20 cellular contexts compared by ENCODE assay signal in genomic region chr10:1184541-1185415, GRCh38.
"Had no signal": no experiment of that assay in that cellular context is flagged by ENCODE, and none has a peak within 500 bp of the region (broad histone marks: within the 10 kb centered on the region; RNA-seq: fewer than 3 reads in every experiment).

No MANE protein-coding gene starts in this region.

- H3K4me1 Mint-ChIP-seq: activated naive CD8-positive, alpha-beta T cell treated with anti-CD3 and anti-CD28 coated beads for 36 hours; immature natural killer cell had no signal

- DNase-seq: activated CD4-positive, alpha-beta T cell treated with anti-CD3 and anti-CD28 coated beads, Interleukin-2, amount 50 U/mL, for 4 hours; activated naive CD4-positive, alpha-beta T cell; activated naive CD8-positive, alpha-beta T cell treated with anti-CD3 and anti-CD28 coated beads for 36 hours; activated T-cell treated with anti-CD3 and anti-CD28 coated beads for 4 hours; amygdala; body of pancreas; central memory CD4-positive, alpha-beta T cell; erythroblast; immature natural killer cell; kidney glomerular epithelial cell; nucleus accumbens; stimulated activated CD4-positive, alpha-beta T cell treated with anti-CD3 and anti-CD28 coated beads, Interleukin-2, amount 100 ng/mL, for 24 hours; testis had no signal

- H3K9me3 Mint-ChIP-seq: activated naive CD8-positive, alpha-beta T cell treated with anti-CD3 and anti-CD28 coated beads for 36 hours; activated T-helper 1 cell treated with anti-CD3 and anti-CD28 coated beads, Interleukin-12 subunit alpha, Interleukin-12 subunit beta, Interleukin-2, Interleukin-4 antibody, amounts not matched to agents 30 ng/mL and 10 ng/mL and 1 ng/mL, durations not matched to agents 14 hours and 24 hours and 36 hours; immature natural killer cell; natural killer cell treated with Interleukin-12 subunit alpha and Interleukin-12 subunit beta and Interleukin-15 and Interleukin-18, amount 100 ng/mL, for 72 hours; stimulated activated naive CD8-positive, alpha-beta T cell treated with anti-CD3 and anti-CD28 coated beads, Interleukin-15, Interleukin-2, amounts not matched to agents 100 ng/mL and 50 ng/mL, for 24 hours had no signal

- H3K4me3 ChIP-seq: body of pancreas, coronary artery, heart left ventricle, testis, upper lobe of left lung had no signal

- H3K27ac Mint-ChIP-seq: activated naive CD8-positive, alpha-beta T cell treated with anti-CD3 and anti-CD28 coated beads for 36 hours; activated T-helper 1 cell treated with anti-CD3 and anti-CD28 coated beads, Interleukin-12 subunit alpha, Interleukin-12 subunit beta, Interleukin-2, Interleukin-4 antibody, amounts not matched to agents 30 ng/mL and 10 ng/mL and 1 ng/mL, durations not matched to agents 14 hours and 24 hours and 36 hours; immature natural killer cell; natural killer cell treated with Interleukin-12 subunit alpha and Interleukin-12 subunit beta and Interleukin-15 and Interleukin-18, amount 100 ng/mL, for 72 hours; stimulated activated naive CD8-positive, alpha-beta T cell treated with anti-CD3 and anti-CD28 coated beads, Interleukin-15, Interleukin-2, amounts not matched to agents 100 ng/mL and 50 ng/mL, for 24 hours had no signal

- H3K27ac ChIP-seq: body of pancreas, coronary artery, heart left ventricle, testis, upper lobe of left lung had no signal

- H3K9me3 ChIP-seq: body of pancreas, heart left ventricle, testis, upper lobe of left lung had no signal

- H3K4me3 Mint-ChIP-seq: activated naive CD8-positive, alpha-beta T cell treated with anti-CD3 and anti-CD28 coated beads for 36 hours; activated T-helper 1 cell treated with anti-CD3 and anti-CD28 coated beads, Interleukin-12 subunit alpha, Interleukin-12 subunit beta, Interleukin-2, Interleukin-4 antibody, amounts not matched to agents 30 ng/mL and 10 ng/mL and 1 ng/mL, durations not matched to agents 14 hours and 24 hours and 36 hours; immature natural killer cell; natural killer cell treated with Interleukin-12 subunit alpha and Interleukin-12 subunit beta and Interleukin-15 and Interleukin-18, amount 100 ng/mL, for 72 hours; stimulated activated naive CD8-positive, alpha-beta T cell treated with anti-CD3 and anti-CD28 coated beads, Interleukin-15, Interleukin-2, amounts not matched to agents 100 ng/mL and 50 ng/mL, for 24 hours had no signal

- ATAC-seq: activated CD4-positive, CD25-positive, alpha-beta regulatory T cell treated with anti-CD3 and anti-CD28 coated beads, Interleukin-2, amount 50 U/mL, for 24 hours; body of pancreas; heart left ventricle had no signal

- H3K27me3 Mint-ChIP-seq: stimulated activated naive CD8-positive, alpha-beta T cell treated with anti-CD3 and anti-CD28 coated beads, Interleukin-15, Interleukin-2, amounts not matched to agents 100 ng/mL and 50 ng/mL, for 24 hours had no signal

- H3K27me3 ChIP-seq: body of pancreas, testis, upper lobe of left lung had no signal

- H3K36me3 ChIP-seq: heart left ventricle, upper lobe of left lung had no signal

- H3K4me1 ChIP-seq: heart left ventricle, upper lobe of left lung had no signal

- H3K36me3 Mint-ChIP-seq: activated naive CD8-positive, alpha-beta T cell treated with anti-CD3 and anti-CD28 coated beads for 36 hours; immature natural killer cell; natural killer cell treated with Interleukin-12 subunit alpha and Interleukin-12 subunit beta and Interleukin-15 and Interleukin-18, amount 100 ng/mL, for 72 hours had no signal
